Comparison of ENCODE assay signal across 10 cellular contexts in the genomic region with DNA sequence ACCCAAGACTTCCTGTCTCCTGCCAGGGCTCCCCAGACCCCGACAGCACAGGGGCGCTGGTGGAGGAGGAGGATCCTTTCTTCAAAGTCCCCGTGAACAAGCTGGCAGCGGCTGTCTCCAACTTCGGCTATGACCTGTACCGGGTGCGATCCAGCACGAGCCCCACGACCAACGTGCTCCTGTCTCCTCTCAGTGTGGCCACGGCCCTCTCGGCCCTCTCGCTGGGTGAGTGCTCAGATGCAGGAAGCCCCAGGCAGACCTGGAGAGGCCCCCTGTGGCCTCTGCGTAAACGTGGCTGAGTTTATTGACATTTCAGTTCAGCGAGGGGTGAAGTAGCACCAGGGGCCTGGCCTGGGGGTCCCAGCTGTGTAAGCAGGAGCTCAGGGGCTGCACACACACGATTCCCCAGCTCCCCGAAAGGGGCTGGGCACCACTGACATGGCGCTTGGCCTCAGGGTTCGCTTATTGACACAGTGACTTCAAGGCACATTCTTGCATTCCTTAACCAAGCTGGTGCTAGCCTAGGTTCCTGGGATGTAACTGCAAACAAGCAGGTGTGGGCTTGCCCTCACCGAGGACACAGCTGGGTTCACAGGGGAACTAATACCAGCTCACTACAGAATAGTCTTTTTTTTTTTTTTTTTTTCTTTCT. TPM values are rescaled to one million over a fixed set of nuclear protein-coding genes. Genes with fewer than 3 reads are reported as not detected.
DNase-seq lines count a peak whose midpoint lies in the region; ATAC-seq and TF ChIP-seq lines count a peak whose summit lies in the region.
"Had no signal": no experiment of that assay in that cellular context is flagged by ENCODE, and none has a peak within 500 bp of the region (broad histone marks: within the 10 kb centered on the region; RNA-seq: fewer than 3 reads in every experiment).

No MANE protein-coding gene starts in this region.

- H3K4me1 Mint-ChIP-seq in endodermal cell: peaks cover 12% of the 10 kb centered on the region

- peak overlapping the region; percentile 97 for H3K27ac Mint-ChIP-seq in endodermal cell

- H3K36me3 ChIP-seq in H7 (replicated peaks; ENCODE audit: control insufficient read depth, insufficient read depth, low read length) (no peaks in the 10 kb centered on the region; the same call in none of the 2 replicates), NT2/D1 (ENCODE audit: insufficient read depth, insufficient read length, low read length) (peaks cover 21% of the 10 kb centered on the region), endodermal cell (ENCODE audit: control insufficient read depth, insufficient read depth, low read length) (no peaks in the 10 kb centered on the region), HAP-1 (replicated peaks) (peaks cover 43% of the 10 kb centered on the region)
- H3K36me3 ChIP-seq: SJSA1 had no signal

- H3K27me3 ChIP-seq in H7 (ENCODE audit: control insufficient read depth, insufficient read depth, low read length): no peaks in the 10 kb centered on the region
- H3K27me3 ChIP-seq in NT2/D1 (ENCODE audit: insufficient read depth, insufficient read length): no peaks in the 10 kb centered on the region
- H3K27me3 ChIP-seq in endodermal cell (ENCODE audit: control insufficient read depth, insufficient read depth, low read length, poor library complexity, severe bottlenecking): no peaks in the 10 kb centered on the region
- no peaks in the 10 kb centered on the region for H3K27me3 ChIP-seq in HAP-1 (ENCODE audit: low read depth)
- H3K27me3 ChIP-seq: ascending aorta, SJSA1 had no signal

- H3K9ac ChIP-seq in NT2/D1 (ENCODE audit: insufficient read length, low read depth) (peak overlapping the region; percentile 15), endodermal cell (ENCODE audit: extremely low read depth, low read length, poor library complexity, severe bottlenecking) (peak overlapping the region; percentile 44)

- TF ChIP-seq CTCF in endodermal cell (conservative IDR thresholded peaks at IDR 0.05): no peak

- H3K27me3 Mint-ChIP-seq in endodermal cell (ENCODE audit: insufficient read depth): no peaks in the 10 kb centered on the region

- no peak for ATAC-seq in GM18909 (IDR thresholded peaks at IDR 0.05; ENCODE audit: poor library complexity, unreplicated experiment)

- 36 to 50% methylated on average over 10 to 21 of the region's 21 CpGs for WGBS in endodermal cell (ENCODE audit: insufficient coverage in 1 of 2, insufficient read length in 1 of 2), 2 experiments

- H3K4me1 ChIP-seq in NT2/D1 (ENCODE audit: insufficient read depth, insufficient read length): peaks cover 4% of the 10 kb centered on the region
- peaks cover 6% of the 10 kb centered on the region for H3K4me1 ChIP-seq in endodermal cell (ENCODE audit: control insufficient read depth, insufficient read depth, low read length)
- H3K4me1 ChIP-seq in HAP-1: no peaks in the 10 kb centered on the region
- H3K4me1 ChIP-seq: ascending aorta had no signal

- in situ Hi-C loops in HAP-1 (cut with MboI; ENCODE audit: low sequenced_read_pairs): no loop called here

- H3K4me3 ChIP-seq in H7 (ENCODE audit: insufficient read depth, low read depth, low read length): peak overlapping the region; percentile 15
- no peak overlapping the region for H3K4me3 ChIP-seq in NT2/D1 (ENCODE audit: insufficient read length, low read depth)
- H3K4me3 ChIP-seq in endodermal cell (ENCODE audit: low read length): no peak overlapping the region
- no peak overlapping the region for H3K4me3 ChIP-seq in HAP-1
- H3K4me3 ChIP-seq: ascending aorta, SJSA1 had no signal

- peaks cover 15% of the 10 kb centered on the region for H3K36me3 Mint-ChIP-seq in endodermal cell (ENCODE audit: low read depth)

- H3K9me3 ChIP-seq in NT2/D1 (ENCODE audit: insufficient read depth, low read length) (no peaks in the 10 kb centered on the region), endodermal cell (ENCODE audit: control insufficient read depth, low read length) (no peaks in the 10 kb centered on the region), HAP-1 (no peaks in the 10 kb centered on the region)
- H3K9me3 ChIP-seq: ascending aorta had no signal

- no peaks in the 10 kb centered on the region for H3K9me3 Mint-ChIP-seq in endodermal cell

- peak overlapping the region; percentile 57 for H3K27ac ChIP-seq in endodermal cell (ENCODE audit: low read depth, low read length)
- H3K27ac ChIP-seq: ascending aorta, SJSA1 had no signal

- H3K4me3 Mint-ChIP-seq in endodermal cell: peak overlapping the region; percentile 45

- DNase-seq in H7 (peak; percentile 84), NT2/D1 (ENCODE audit: low read depth, low spot score) (no peak), endodermal cell (peak; percentile 94), renal cortical epithelial cell (ENCODE audit: low read depth) (peak; percentile 68), NCI-H1436 treated with DMSO at 0.1 percent for 48 hours (lab: John Stamatoyannopoulos, UW) (no peak), GM19240 (ENCODE audit: insufficient read length, low spot score) (no peak), HAP-1 (ENCODE audit: low spot score in 2 of 2) (no peak)

RNA-seq across cellular contexts. Expression of gene SERPINF1, which starts 8.1 kb away (rescaled TPM):
- total RNA-seq in H7 (2014; rRNA removed; shearing (Covaris generic)): 30.3 and 33.4 TPM in 2 replicates
- 10 to 100 TPM; 39.7 to 64.1 TPM for total RNA-seq in endodermal cell
- polyA plus RNA-seq in endodermal cell (2013, experiment 1 of 2): 36.7 TPM
- polyA plus RNA-seq in endodermal cell (2013, experiment 2 of 2): 33.9 TPM
- total RNA-seq in renal cortical epithelial cell: 0.70 and 4.9 TPM in 2 replicates
- total RNA-seq: SJSA1 had no signal

RNA-seq across cellular contexts. Expression of gene SERPINF2, which starts 27.3 kb away (rescaled TPM):
- 0.52 and 0.74 TPM in 2 replicates for total RNA-seq in H7 (2014; rRNA removed; shearing (Covaris generic))
- total RNA-seq in endodermal cell: 1 to 10 TPM in 1 of 2 donors, under 1 TPM in 1; 0.86 to 1.8 TPM
- 0.50 TPM for polyA plus RNA-seq in endodermal cell (2013, experiment 1 of 2)
- polyA plus RNA-seq in endodermal cell (2013, experiment 2 of 2): 0.41 TPM
- total RNA-seq in renal cortical epithelial cell: 0.87 and 9.6 TPM in 2 replicates
- total RNA-seq: SJSA1 had no signal

RNA-seq across cellular contexts. Expression of gene WDR81, which starts 45.4 kb away (rescaled TPM):
- 13.2 and 14.3 TPM in 2 replicates for total RNA-seq in H7 (2014; rRNA removed; shearing (Covaris generic))
- total RNA-seq in endodermal cell (10 to 100 TPM; 13.4 to 17.9 TPM), renal cortical epithelial cell (29.2 and 42.6 TPM in 2 replicates)
- polyA plus RNA-seq in endodermal cell (2013, experiment 1 of 2): 8.0 TPM
- polyA plus RNA-seq in endodermal cell (2013, experiment 2 of 2): 6.0 TPM

RNA-seq across cellular contexts. Expression of gene SMYD4, which starts 59.8 kb away (rescaled TPM):
- total RNA-seq in H7 (2014; rRNA removed; shearing (Covaris generic)): 14.0 and 20.6 TPM in 2 replicates
- total RNA-seq in endodermal cell (10 to 100 TPM; 31.6 to 36.8 TPM), renal cortical epithelial cell (10.1 and 12.1 TPM in 2 replicates)
- polyA plus RNA-seq in endodermal cell (2013, experiment 1 of 2): 15.1 TPM
- polyA plus RNA-seq in endodermal cell (2013, experiment 2 of 2): 13.0 TPM

RNA-seq across cellular contexts. Expression of gene TLCD2, which starts 59.8 kb away (rescaled TPM):
- 0.04 and 0.45 TPM in 2 replicates for total RNA-seq in H7 (2014; rRNA removed; shearing (Covaris generic))
- 1 to 10 TPM in 1 of 2 donors, under 1 TPM in 1; 0.84 to 1.8 TPM for total RNA-seq in endodermal cell
- polyA plus RNA-seq in endodermal cell (2013, experiment 1 of 2): 0.93 TPM
- 0.99 TPM for polyA plus RNA-seq in endodermal cell (2013, experiment 2 of 2)
- 6.6 and 7.5 TPM in 2 replicates for total RNA-seq in renal cortical epithelial cell

Comparison
In these comparisons a context has a peak if more than half of its experiments do, and no peak if none do; other contexts are left out.
1. DNase-seq: peak in H7 (single experiment), endodermal cell (single experiment) and renal cortical epithelial cell (single experiment); none in NT2/D1 (single experiment), NCI-H1436 treated with DMSO at 0.1 percent for 48 hours (single experiment), GM19240 (single experiment) and HAP-1 (0 of 2).